15 cellular contexts compared by ENCODE assay signal in genomic region chr15:73344051-73344450, GRCh38. TPM values are rescaled to one million over a fixed set of nuclear protein-coding genes. Genes with fewer than 3 reads are reported as not detected.
"Had no signal": no experiment of that assay in that cellular context is flagged by ENCODE, and none has a peak within 500 bp of the region (broad histone marks: within the 10 kb centered on the region; RNA-seq: fewer than 3 reads in every experiment).

No MANE protein-coding gene starts in this region.

- H3K36me3 ChIP-seq: right lobe of liver, suprapubic skin, upper lobe of right lung had no signal

- H3K4me3 ChIP-seq: psoas muscle, right lobe of liver, suprapubic skin, upper lobe of right lung had no signal

- DNase-seq: activated B cell treated with CpG ODN at 0.5 μM for 24 hours; activated CD4-positive, alpha-beta T cell treated with anti-CD3 and anti-CD28 coated beads, Interleukin-2, amount 10 ng/mL, durations not matched to agents 7 days and 5 days; activated CD8-positive, alpha-beta memory T cell treated with anti-CD3 and anti-CD28 coated beads for 24 hours; activated naive CD4-positive, alpha-beta T cell treated with anti-CD3 and anti-CD28 coated beads, Interleukin-2, amount 10 ng/mL, durations not matched to agents 7 days and 5 days; head of caudate nucleus; psoas muscle; right lobe of liver; stimulated activated CD4-positive, alpha-beta T cell treated with anti-CD3 and anti-CD28 coated beads, Interleukin-12 subunit alpha, Interleukin-12 subunit beta, amount 100 ng/mL, for 4 hours; stimulated activated CD4-positive, alpha-beta T cell treated with anti-CD3 and anti-CD28 coated beads, Interleukin-2, amount 100 ng/mL, for 48 hours; stimulated activated naive CD8-positive, alpha-beta T cell treated with anti-CD3 and anti-CD28 coated beads, Interleukin-15, Interleukin-2, amounts not matched to agents 100 U/mL and 50 U/mL, for 24 hours; upper lobe of right lung had no signal

- ATAC-seq: activated T-helper 17 cell treated with anti-CD3 and anti-CD28 coated beads, Interleukin-2, amount 50 U/mL, for 72 hours; psoas muscle; right lobe of liver; stimulated activated naive CD8-positive, alpha-beta T cell treated with anti-CD3 and anti-CD28 coated beads, Interleukin-15, Interleukin-2, amounts not matched to agents 100 U/mL and 50 U/mL, for 24 hours; upper lobe of right lung had no signal

- H3K27ac ChIP-seq: psoas muscle, right lobe of liver, suprapubic skin, upper lobe of right lung had no signal

- H3K27me3 ChIP-seq: right lobe of liver, upper lobe of right lung had no signal

RNA-seq across cellular contexts. Expression of gene HCN4, which starts 24.7 kb away (rescaled TPM):
- polyA plus RNA-seq: esophagus, liver, psoas muscle had no signal
